In genomic region chr1:152577168-152577567, GRCh38 we compare ENCODE assay signal across 1 cellular context.
TF ChIP-seq lines count a peak whose summit lies in the region.

No MANE protein-coding gene starts in this region.

TF ChIP-seq in GM23338, 12 proteins besides CTCF, POLR2A, EP300 and RAD21 (continued from another document):
- TF ChIP-seq ZNF462 (CRISPR knock-in tag; IDR thresholded peaks at IDR 0.05) (no peak), ETS1 (IDR thresholded peaks at IDR 0.05) (no peak), ZNF114 (CRISPR knock-in tag; IDR thresholded peaks at IDR 0.05) (no peak), CREB1 (CRISPR knock-in tag; IDR thresholded peaks at IDR 0.05; ENCODE audit: low read depth) (no peak), JUNB (IDR thresholded peaks at IDR 0.05; ENCODE audit: unreplicated experiment) (no peak), ZNF331 (CRISPR knock-in tag; IDR thresholded peaks at IDR 0.05; ENCODE audit: low read depth) (no peak), STAT1 (IDR thresholded peaks at IDR 0.05; ENCODE audit: unreplicated experiment) (no peak), EZH2 (IDR thresholded peaks at IDR 0.05; ENCODE audit: low read depth, unreplicated experiment) (no peak), POLR2AphosphoS5 (IDR thresholded peaks at IDR 0.05; ENCODE audit: low read depth) (no peak), EZH2phosphoT487 (IDR thresholded peaks at IDR 0.05; ENCODE audit: unreplicated experiment) (no peak), REST (IDR thresholded peaks at IDR 0.05; ENCODE audit: unreplicated experiment) (no peak)
